Comparison of ENCODE assay signal across 20 cellular contexts in the genomic region with DNA sequence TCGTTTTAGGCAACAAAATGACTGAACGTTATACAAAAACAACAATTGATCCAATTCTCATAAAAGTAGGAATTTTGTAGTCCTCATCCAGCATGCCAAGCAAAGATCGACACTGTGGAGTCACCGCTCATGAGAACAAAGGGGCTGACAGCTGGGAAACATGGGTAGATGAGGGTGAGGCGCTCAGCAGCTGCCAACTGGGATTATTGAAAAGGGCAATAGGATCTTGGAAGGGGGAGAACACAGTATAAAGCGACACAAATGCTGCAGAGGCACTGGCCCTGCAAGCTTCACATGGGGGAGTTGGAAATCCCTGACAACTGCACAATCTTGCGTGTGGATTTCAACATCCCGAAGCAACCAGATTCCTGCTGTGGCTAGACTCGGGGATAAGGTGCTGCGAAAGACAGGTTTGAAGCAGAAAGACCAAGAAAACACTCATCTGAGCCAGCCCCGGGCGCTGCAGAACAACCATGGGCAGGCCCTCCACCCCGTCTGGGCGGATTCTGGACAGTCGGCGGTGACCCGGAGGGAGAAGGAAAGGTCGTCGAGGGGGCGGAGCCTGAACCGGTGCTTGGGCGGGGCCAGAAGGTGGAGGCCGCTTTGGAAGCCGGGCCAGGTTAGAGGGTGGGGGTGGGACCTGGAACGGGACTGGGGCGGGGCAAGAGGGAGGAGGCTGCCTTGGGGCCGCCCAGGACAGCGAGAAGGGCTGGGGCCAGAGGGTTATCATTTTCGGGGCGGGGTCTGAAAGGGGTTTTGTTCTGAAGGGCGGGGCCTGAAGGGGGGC. TPM values are rescaled to one million over a fixed set of nuclear protein-coding genes. Genes with fewer than 3 reads are reported as not detected.
DNase-seq lines count a peak whose midpoint lies in the region; ATAC-seq and TF ChIP-seq lines count a peak whose summit lies in the region.
"Had no signal": no experiment of that assay in that cellular context is flagged by ENCODE, and none has a peak within 500 bp of the region (broad histone marks: within the 10 kb centered on the region; RNA-seq: fewer than 3 reads in every experiment).

No MANE protein-coding gene starts in this region.

- no peaks in the 10 kb centered on the region for H4K20me1 ChIP-seq in SK-N-SH (ENCODE audit: insufficient read depth)

- no peak for TF ChIP-seq EP300 in SK-N-SH (IDR thresholded peaks at IDR 0.05; ENCODE audit: borderline replicate concordance in 1 of 2, low read depth in 1 of 2, low read length in 1 of 2)

- TF ChIP-seq CTCF in SK-N-SH (IDR thresholded peaks at IDR 0.05) (no peak), thyroid gland (IDR thresholded peaks at IDR 0.05) (no peak)

- H3K36me3 ChIP-seq in SK-N-SH (replicated peaks in 1 of 2; ENCODE audit: control insufficient read depth in 1 of 2, insufficient read depth in 2 of 2, low read length in 1 of 2) (peaks cover 0 to 6% of the 10 kb centered on the region in 2 experiments), mesendoderm (ENCODE audit: control insufficient read depth, insufficient read depth, low read length) (no peaks in the 10 kb centered on the region), thyroid gland (no peaks in the 10 kb centered on the region)

- ATAC-seq in SK-N-SH treated with all-trans-retinoic acid at 6 μM for 48 hours: no peak
- ATAC-seq in stimulated activated naive CD8-positive, alpha-beta T cell treated with anti-CD3 and anti-CD28 coated beads, Interleukin-15, Interleukin-2, amounts not matched to agents 100 U/mL and 50 U/mL, for 24 hours: no peak
- ATAC-seq: left ventricle myocardium superior; stimulated activated effector memory CD8-positive, alpha-beta T cell treated with anti-CD3 and anti-CD28 coated beads, Interleukin-12 subunit alpha, Interleukin-12 subunit beta, amount 100 ng/mL, for 72 hours had no signal

- no peak overlapping the region for H4K5ac ChIP-seq in mesendoderm (ENCODE audit: low read length)

- no peak overlapping the region for H2AK5ac ChIP-seq in mesendoderm (ENCODE audit: low read length)

- no peaks in the 10 kb centered on the region for H3K9me2 ChIP-seq in SK-N-SH

- no peak overlapping the region for H3K23ac ChIP-seq in mesendoderm (ENCODE audit: low read length)

- H3K27ac ChIP-seq in SK-N-SH (ENCODE audit: low read depth in 2 of 2, low read length in 1 of 2) (no peak overlapping the region), mesendoderm (ENCODE audit: low read depth, low read length) (no peak overlapping the region), thyroid gland (no peak overlapping the region)
- H3K27ac ChIP-seq: C4-2B, transverse colon had no signal

- POLR2A ChIA-PET in SK-N-SH (lab: Yijun Ruan, JAX): no interaction called here

- no peak overlapping the region for H3K4me3 ChIP-seq in SK-N-SH (ENCODE audit: low read depth in 2 of 2, low read length in 1 of 2)
- no peak overlapping the region for H3K4me3 ChIP-seq in mesendoderm (ENCODE audit: low read length)
- no peak overlapping the region for H3K4me3 ChIP-seq in thyroid gland (replicated peaks in 1 of 3)
- H3K4me3 ChIP-seq: transverse colon had no signal

- H3K4me1 ChIP-seq in SK-N-SH (ENCODE audit: control insufficient read depth in 1 of 2, insufficient read depth in 2 of 2, low read depth in 1 of 2, low read length in 1 of 2): peaks cover 0 to 5% of the 10 kb centered on the region in 2 experiments; a peak in 1 of 4 replicates
- no peaks in the 10 kb centered on the region for H3K4me1 ChIP-seq in mesendoderm (ENCODE audit: control insufficient read depth, low read depth, low read length)
- peaks cover 0 to 6% of the 10 kb centered on the region in 2 donors for H3K4me1 ChIP-seq in thyroid gland

- TF ChIP-seq POLR2A in thyroid gland (IDR thresholded peaks at IDR 0.05): no peak

- TF ChIP-seq RAD21 in SK-N-SH (IDR thresholded peaks at IDR 0.05; ENCODE audit: low read length): no peak

- no peak overlapping the region for H3K18ac ChIP-seq in mesendoderm (ENCODE audit: low read length)

- H3K79me1 ChIP-seq in mesendoderm (ENCODE audit: low read length): no peaks in the 10 kb centered on the region

- H3K9ac ChIP-seq in SK-N-SH (no peak overlapping the region), mesendoderm (ENCODE audit: low read length) (no peak overlapping the region)

- H2AFZ ChIP-seq in SK-N-SH (ENCODE audit: low read depth): no peak overlapping the region

- intact Hi-C loops in thyroid gland (cut with DNase I): loop anchor here (5.0 kb wide), 1 partner anchor 43 kb away; a partner anchor contains a TSS

- H2BK120ac ChIP-seq in mesendoderm (ENCODE audit: low read depth, low read length): no peak overlapping the region

- H3K4ac ChIP-seq in mesendoderm (ENCODE audit: low read depth, low read length): no peak overlapping the region

- H3K79me2 ChIP-seq in SK-N-SH (ENCODE audit: insufficient read depth) (no peaks in the 10 kb centered on the region), mesendoderm (ENCODE audit: control insufficient read depth, insufficient read depth, low read length) (no peaks in the 10 kb centered on the region)

- H2BK5ac ChIP-seq in mesendoderm (ENCODE audit: low read length): no peak overlapping the region

- no peak overlapping the region for H2BK15ac ChIP-seq in mesendoderm (replicated peaks; ENCODE audit: low read depth)

- H3K56ac ChIP-seq in mesendoderm (ENCODE audit: low read length): no peak overlapping the region

- H3F3A ChIP-seq in SK-N-SH (replicated peaks; ENCODE audit: insufficient read depth): peaks cover 10% of the 10 kb centered on the region

- CTCF ChIA-PET in SK-N-SH (lab: Yijun Ruan, JAX): interaction anchor here (1.8 kb wide), 1 partner anchor 194 kb away, joined by 5 read pairs; no protein-coding TSS in a partner anchor

- H3K27me3 ChIP-seq in SK-N-SH (ENCODE audit: insufficient read depth) (no peaks in the 10 kb centered on the region), mesendoderm (ENCODE audit: insufficient read depth, low read length, poor library complexity) (no peaks in the 10 kb centered on the region), thyroid gland (no peaks in the 10 kb centered on the region)
- H3K27me3 ChIP-seq: transverse colon had no signal

- H4K8ac ChIP-seq in mesendoderm (ENCODE audit: low read depth, low read length): no peak overlapping the region

- DNase-seq in SK-N-SH: peak; percentile 11
- DNase-seq in cerebellum (ENCODE audit: low spot score): peak; percentile 68
- peak; percentile 35 for DNase-seq in mesendoderm
- peak; percentile 23 to 24 for DNase-seq in thyroid gland
- DNase-seq in UCSD-AML1 (lab: John Stamatoyannopoulos, UW; ENCODE audit: unreplicated experiment): no peak
- DNase-seq in NCI-H2081 treated with DMSO at 0.1 percent for 48 hours (lab: John Stamatoyannopoulos, UW): no peak
- no peak for DNase-seq in stimulated activated naive CD8-positive, alpha-beta T cell treated with anti-CD3 and anti-CD28 coated beads, Interleukin-15, Interleukin-2, amounts not matched to agents 100 U/mL and 50 U/mL, for 24 hours
- DNase-seq: activated effector memory CD4-positive, alpha-beta T cell treated with Interleukin-2 at 50 U/mL for 16 hours; amniotic stem cell; central memory CD4-positive, alpha-beta T cell; DND-41; effector CD8-positive, alpha-beta T cell; hippocampal formation; left ventricle myocardium superior; NCI-H2029; NCI-H524; transverse colon had no signal

- H3K9me3 ChIP-seq in SK-N-SH (peaks cover 5% of the 10 kb centered on the region; the same call in 1 of the 2 replicates), thyroid gland (no peaks in the 10 kb centered on the region)

- 79% methylated on average over 31 of the region's 31 CpGs for WGBS in SK-N-SH (ENCODE audit: low lambda C conversion rate)
- no CpG with 5 or more reads among the region's 31 CpGs for WGBS in mesendoderm (ENCODE audit: extremely low coverage, insufficient coverage, low lambda C conversion rate)
- WGBS in thyroid gland, 2 donors: 35 to 43% methylated on average over 30 to 31 of the region's 31 CpGs

- H3K4me2 ChIP-seq in SK-N-SH: no peak overlapping the region
- no peak overlapping the region for H3K4me2 ChIP-seq in mesendoderm (ENCODE audit: low read length)

TF ChIP-seq in SK-N-SH, 30 proteins besides CTCF, POLR2A, EP300 and RAD21 (continues in another document):
- no peak for TF ChIP-seq MXI1 (IDR thresholded peaks at IDR 0.05; ENCODE audit: low read depth, low read length)
- TF ChIP-seq GABPA (IDR thresholded peaks at IDR 0.05; ENCODE audit: low read depth): no peak
- TF ChIP-seq POLR2AphosphoS5 (IDR thresholded peaks at IDR 0.05; ENCODE audit: low read depth, low read length): no peak
- no peak for TF ChIP-seq MEF2A (IDR thresholded peaks at IDR 0.05; ENCODE audit: borderline replicate concordance, low read depth)

RNA-seq across cellular contexts. Expression of a gene that starts 5.2 kb away (rescaled TPM):
- 2.3 and 3.5 TPM in 2 replicates for polyA plus RNA-seq in SK-N-SH (2012; rRNA removed)
- 2.1 and 2.4 TPM in 2 replicates for polyA plus RNA-seq in SK-N-SH (2012; cell fraction: cytosol; rRNA removed)
- polyA plus RNA-seq in SK-N-SH (2012; cell fraction: nucleus; rRNA removed): 9.0 and 9.2 TPM in 2 replicates
- total RNA-seq in cerebellum (27.7 TPM), thyroid gland (10 to 100 TPM; 10.4 to 16.9 (median 12.5) TPM)
- 7.5 TPM for polyA plus RNA-seq in mesendoderm (2013, experiment 1 of 2)
- 6.6 TPM for polyA plus RNA-seq in mesendoderm (2013, experiment 2 of 2)

RNA-seq across cellular contexts. Expression of a gene that starts 24.3 kb away (rescaled TPM):
- 2.5 and 3.9 TPM in 2 replicates for polyA plus RNA-seq in SK-N-SH (2012; rRNA removed)
- 3.1 and 3.2 TPM in 2 replicates for polyA plus RNA-seq in SK-N-SH (2012; cell fraction: cytosol; rRNA removed)
- polyA plus RNA-seq in SK-N-SH (2012; cell fraction: nucleus; rRNA removed): 3.4 and 6.6 TPM in 2 replicates
- total RNA-seq in cerebellum: 13.2 TPM
- polyA plus RNA-seq in mesendoderm (2013, experiment 1 of 2): 13.2 TPM
- 12.1 TPM for polyA plus RNA-seq in mesendoderm (2013, experiment 2 of 2)
- 10 to 100 TPM in 3 of 4 donors, 1 to 10 TPM in 1; 9.6 to 12.1 (median 11.6) TPM for total RNA-seq in thyroid gland

RNA-seq across cellular contexts. Expression of a gene that starts 42.0 kb away (rescaled TPM):
- polyA plus RNA-seq in SK-N-SH (2012; rRNA removed): 5.9 and 8.5 TPM in 2 replicates
- polyA plus RNA-seq in SK-N-SH (2012; cell fraction: cytosol; rRNA removed): 7.1 and 7.6 TPM in 2 replicates
- 6.6 and 13.1 TPM in 2 replicates for polyA plus RNA-seq in SK-N-SH (2012; cell fraction: nucleus; rRNA removed)
- total RNA-seq in cerebellum (13.2 TPM), thyroid gland (10 to 100 TPM; 11.8 to 15.2 (median 12.6) TPM)
- 15.1 TPM for polyA plus RNA-seq in mesendoderm (2013, experiment 1 of 2)
- 14.8 TPM for polyA plus RNA-seq in mesendoderm (2013, experiment 2 of 2)

RNA-seq across cellular contexts. Expression of a gene that starts 56.2 kb away (rescaled TPM):
- polyA plus RNA-seq in SK-N-SH (2012; rRNA removed): 0.77 and 0.94 TPM in 2 replicates
- 1.3 TPM in 2 replicates for polyA plus RNA-seq in SK-N-SH (2012; cell fraction: cytosol; rRNA removed)
- 0.29 and 0.82 TPM in 2 replicates for polyA plus RNA-seq in SK-N-SH (2012; cell fraction: nucleus; rRNA removed)
- total RNA-seq in cerebellum: 13.5 TPM
- 8.2 TPM for polyA plus RNA-seq in mesendoderm (2013, experiment 1 of 2)
- polyA plus RNA-seq in mesendoderm (2013, experiment 2 of 2): 7.9 TPM
- total RNA-seq in thyroid gland: 10 to 100 TPM in 1 of 4 donors, 1 to 10 TPM in 3; 6.2 to 10.5 (median 8.8) TPM

Comparison
In these comparisons a context has a peak if more than half of its experiments do, and no peak if none do; other contexts are left out.
1. DNase-seq: peak in SK-N-SH (single experiment), cerebellum (single experiment), mesendoderm (single experiment) and thyroid gland (2 of 2); none in UCSD-AML1 (single experiment), NCI-H2081 treated with DMSO at 0.1 percent for 48 hours (single experiment) and stimulated activated naive CD8-positive, alpha-beta T cell treated with anti-CD3 and anti-CD28 coated beads, Interleukin-15, Interleukin-2, amounts not matched to agents 100 U/mL and 50 U/mL, for 24 hours (single experiment).